ENCODE assay signal across 16 cellular contexts in the genomic region with DNA sequence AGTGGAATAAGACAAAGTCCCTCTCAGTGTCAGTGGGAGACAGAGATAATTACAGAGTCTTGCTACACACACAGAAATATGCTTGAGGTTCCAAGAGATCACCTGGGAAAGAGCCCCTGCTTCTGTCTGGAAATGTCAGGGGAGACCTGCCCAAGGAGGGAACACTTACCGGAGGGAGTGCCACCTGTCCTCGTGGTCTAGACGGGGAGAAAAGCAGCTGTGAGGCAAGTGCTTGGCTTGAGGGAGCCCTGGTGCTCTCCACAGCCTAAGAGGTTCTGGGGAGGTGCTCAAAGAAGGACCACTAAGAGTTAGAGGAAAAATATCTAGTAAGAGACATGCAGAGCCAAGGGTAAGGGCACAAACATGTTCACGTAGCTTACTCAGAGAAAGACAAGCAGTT. TPM values are rescaled to one million over a fixed set of nuclear protein-coding genes. Genes with fewer than 3 reads are reported as not detected.
DNase-seq lines count a peak whose midpoint lies in the region; ATAC-seq, FAIRE-seq and TF ChIP-seq lines count a peak whose summit lies in the region.
"Had no signal": no experiment of that assay in that cellular context is flagged by ENCODE, and none has a peak within 500 bp of the region (broad histone marks: within the 10 kb centered on the region; RNA-seq: fewer than 3 reads in every experiment).

No MANE protein-coding gene starts in this region.

- no peaks in the 10 kb centered on the region for H3K79me2 ChIP-seq in smooth muscle cell (ENCODE audit: low read depth)

- no peak overlapping the region for H3K4me3 ChIP-seq in left lung
- H3K4me3 ChIP-seq in smooth muscle cell: no peak overlapping the region
- H3K4me3 ChIP-seq: HAP-1, SK-N-MC had no signal

- no peak overlapping the region for H3K27ac ChIP-seq in left lung
- no peak overlapping the region for H3K27ac ChIP-seq in smooth muscle cell (ENCODE audit: low read depth)
- H3K27ac ChIP-seq: SK-N-MC had no signal

- H3K9ac ChIP-seq in smooth muscle cell (ENCODE audit: low read depth): no peak overlapping the region

- H3F3A ChIP-seq in smooth muscle cell (ENCODE audit: low read depth): peaks cover 3% of the 10 kb centered on the region

- H3K36me3 ChIP-seq in left lung: no peaks in the 10 kb centered on the region
- no peaks in the 10 kb centered on the region for H3K36me3 ChIP-seq in smooth muscle cell (ENCODE audit: low read depth)
- H3K36me3 ChIP-seq: HAP-1 had no signal

- H3K4me2 ChIP-seq in smooth muscle cell: no peak overlapping the region

- DNase-seq in HTR-8/SVneo (ENCODE audit: insufficient read length, low spot score) (no peak), NCI-H69 (lab: John Stamatoyannopoulos, UW) (peak; percentile 70), left lung (no peak), smooth muscle cell (lab: John Stamatoyannopoulos, UW; ENCODE audit: unreplicated experiment) (no peak), NCI-H1092 (lab: John Stamatoyannopoulos, UW) (no peak), SHP77 treated with DMSO at 0.1 percent for 48 hours (lab: John Stamatoyannopoulos, UW) (no peak)
- DNase-seq: CD8-positive, alpha-beta T cell; EL; MV-4-11; NCI-H2107; NCI-H446 treated with DMSO at 0.1 percent for 48 hours; NCI-H82; T-helper 1 cell had no signal

- peak overlapping the region; percentile 50 for H2AFZ ChIP-seq in smooth muscle cell (ENCODE audit: low read depth)

- H3K9me3 ChIP-seq in left lung (no peaks in the 10 kb centered on the region), smooth muscle cell (replicated peaks; ENCODE audit: low read depth) (no peaks in the 10 kb centered on the region)
- H3K9me3 ChIP-seq: HAP-1 had no signal

- peak; percentile 41 for ATAC-seq in left lung
- no peak for ATAC-seq in GM19397 (IDR thresholded peaks at IDR 0.05; ENCODE audit: unreplicated experiment)
- ATAC-seq: CD8-positive, alpha-beta T cell had no signal

- FAIRE-seq in HTR-8/SVneo (lab: Jason Lieb, UNC): peak; percentile 74

- H3K27me3 ChIP-seq in left lung (no peaks in the 10 kb centered on the region), smooth muscle cell (ENCODE audit: low read depth) (no peaks in the 10 kb centered on the region)

- no peak for TF ChIP-seq CTCF in left lung (IDR thresholded peaks at IDR 0.05)
- TF ChIP-seq CTCF in smooth muscle cell (IDR thresholded peaks at IDR 0.05; ENCODE audit: borderline replicate concordance, insufficient read depth, poor library complexity, severe bottlenecking): no peak

- H3K4me1 ChIP-seq in left lung: no peaks in the 10 kb centered on the region
- H3K4me1 ChIP-seq in smooth muscle cell (ENCODE audit: low read depth): peaks cover 29% of the 10 kb centered on the region

- no peaks in the 10 kb centered on the region for H4K20me1 ChIP-seq in smooth muscle cell (ENCODE audit: low read depth)

- intact Hi-C loops in left lung (cut with DNase I): no loop called here

- WGBS in smooth muscle cell (ENCODE audit: low lambda C conversion rate): 84% methylated on average over 4 of the region's 4 CpGs

RNA-seq across cellular contexts. Expression of a gene that starts 38.1 kb away (rescaled TPM):
- 10 to 100 TPM; 19.1 to 22.3 TPM for total RNA-seq in left lung
- total RNA-seq in smooth muscle cell: 22.9 and 23.5 TPM in 2 replicates
- 10.7 and 18.3 TPM in 2 replicates for polyA plus RNA-seq in smooth muscle cell
